12 cellular contexts compared by ENCODE assay signal in genomic region chr5:54889826-54890225, GRCh38.
A peak's percentile ranks its signal among the peaks of the same experiment; 100 is the strongest.
DNase-seq lines count a peak whose midpoint lies in the region; ATAC-seq and TF ChIP-seq lines count a peak whose summit lies in the region.
"Had no signal": no experiment of that assay in that cellular context is flagged by ENCODE, and none has a peak within 500 bp of the region (broad histone marks: within the 10 kb centered on the region; RNA-seq: fewer than 3 reads in every experiment).

No MANE protein-coding gene starts in this region.

- BruUV-seq in Calu3 (replicated peaks; lab: Mats Ljungman, UMichigan) = no TSS peak

- TF ChIP-seq EP300 in sigmoid colon (IDR thresholded peaks at IDR 0.05) = no peak

- H3K4me1 Mint-ChIP-seq in Calu3 (ENCODE audit: low read depth, unreplicated experiment) = peaks cover 19% of the 10 kb centered on the region
- peaks cover 20% of the 10 kb centered on the region for H3K4me1 Mint-ChIP-seq in chondrocyte (ENCODE audit: low read depth)

- ATAC-seq in HG03159 (IDR thresholded peaks at IDR 0.05; ENCODE audit: unreplicated experiment) = no peak

- TF ChIP-seq CTCF in Calu3 (IDR thresholded peaks at IDR 0.05; ENCODE audit: unreplicated experiment) (no peak), chondrocyte (IDR thresholded peaks at IDR 0.05) (no peak), sigmoid colon (IDR thresholded peaks at IDR 0.05) (no peak)

- no peaks in the 10 kb centered on the region for H3K79me1 ChIP-seq in mesenchymal stem cell (replicated peaks; ENCODE audit: low read length, poor library complexity, severe bottlenecking)

- H3K9me3 ChIP-seq in mesenchymal stem cell (ENCODE audit: control insufficient read depth, low read length) (no peaks in the 10 kb centered on the region), sigmoid colon (no peaks in the 10 kb centered on the region)

- intact Hi-C loops in Calu3 (cut with micrococcal nuclease; ENCODE audit: unreplicated experiment) = no loop called here
- intact Hi-C loops in sigmoid colon (cut with DNase I) = no loop called here

- no peak overlapping the region for H3K14ac ChIP-seq in mesenchymal stem cell (ENCODE audit: low read length in 2 of 2)

- H3K23ac ChIP-seq in mesenchymal stem cell (ENCODE audit: low read length in 2 of 2) = no peak overlapping the region

- H3K9me3 Mint-ChIP-seq in Calu3 (ENCODE audit: low read depth, unreplicated experiment) (no peaks in the 10 kb centered on the region), chondrocyte (ENCODE audit: low read depth) (no peaks in the 10 kb centered on the region)

- H2AK5ac ChIP-seq in mesenchymal stem cell (ENCODE audit: low read length, severe bottlenecking) = no peak overlapping the region

- WGBS in mesenchymal stem cell = 22% methylated on average over 1 of the region's 1 CpG
- WGBS in sigmoid colon, 2 donors = 42 to 60% methylated on average over 1 of the region's 1 CpG

- H3K9ac ChIP-seq in mesenchymal stem cell (ENCODE audit: low read length) = no peak overlapping the region

- CTCF ChIA-PET in Calu3 (lab: Charles Lee) = no interaction called here

- H3K18ac ChIP-seq in mesenchymal stem cell (ENCODE audit: low read depth in 1 of 2, low read length in 2 of 2) = no peak overlapping the region

- H2BK15ac ChIP-seq in mesenchymal stem cell (ENCODE audit: low read depth, poor library complexity, severe bottlenecking) = no peak overlapping the region

- H2BK12ac ChIP-seq in mesenchymal stem cell (ENCODE audit: low read length in 2 of 2) = no peak overlapping the region

- H3K36me3 ChIP-seq in mesenchymal stem cell (ENCODE audit: control insufficient read depth in 1 of 2, insufficient read depth in 2 of 2, low read depth in 1 of 2, low read length in 2 of 2) = no peaks in the 10 kb centered on the region
- H3K36me3 ChIP-seq in sigmoid colon = no peaks in the 10 kb centered on the region

- H3K4me1 ChIP-seq in mesenchymal stem cell (ENCODE audit: control insufficient read depth, insufficient read depth, low read depth, low read length) = peaks cover 7% of the 10 kb centered on the region
- no peaks in the 10 kb centered on the region for H3K4me1 ChIP-seq in sigmoid colon

- no peaks in the 10 kb centered on the region for H3K36me3 Mint-ChIP-seq in Calu3 (ENCODE audit: insufficient read depth, unreplicated experiment)
- H3K36me3 Mint-ChIP-seq in chondrocyte (ENCODE audit: low read depth) = no peaks in the 10 kb centered on the region

- H3K4me3 Mint-ChIP-seq in Calu3 (ENCODE audit: low read depth, unreplicated experiment) (no peak overlapping the region), chondrocyte (ENCODE audit: unreplicated experiment) (no peak overlapping the region)

- H3K4ac ChIP-seq in mesenchymal stem cell (ENCODE audit: low read depth in 1 of 2, low read length in 2 of 2) = no peak overlapping the region

- H2AFZ ChIP-seq in mesenchymal stem cell (ENCODE audit: low read depth, low read length) = no peak overlapping the region

- H3K27ac Mint-ChIP-seq in Calu3 (ENCODE audit: unreplicated experiment) (no peak overlapping the region), chondrocyte (ENCODE audit: unreplicated experiment) (peak overlapping the region; percentile 71)

- no peak overlapping the region for H2BK5ac ChIP-seq in mesenchymal stem cell (ENCODE audit: low read depth, low read length, poor library complexity, severe bottlenecking)

- H2BK120ac ChIP-seq in mesenchymal stem cell (ENCODE audit: low read depth, low read length) = no peak overlapping the region

- no peak for TF ChIP-seq POLR2A in sigmoid colon (IDR thresholded peaks at IDR 0.05)

- H4K8ac ChIP-seq in mesenchymal stem cell (ENCODE audit: low read length) = no peak overlapping the region

- H3K27me3 ChIP-seq in mesenchymal stem cell (ENCODE audit: control insufficient read depth in 1 of 2, insufficient read depth in 1 of 2, low read length in 2 of 2) (peaks cover 8 to 46% of the 10 kb centered on the region in 2 experiments), sigmoid colon (no peaks in the 10 kb centered on the region)

- no peak overlapping the region for H3K4me3 ChIP-seq in mesenchymal stem cell (ENCODE audit: insufficient read depth in 1 of 2, low read depth in 1 of 2, low read length in 2 of 2)
- H3K4me3 ChIP-seq in sigmoid colon = no peak overlapping the region

- H3K4me2 ChIP-seq in mesenchymal stem cell (ENCODE audit: low read length, poor library complexity, severe bottlenecking) = no peak overlapping the region

- DNase-seq in Calu3 = peak; percentile 28
- peak; percentile 9 for DNase-seq in NCI-H1048 (lab: John Stamatoyannopoulos, UW)
- no peak for DNase-seq in chondrocyte (ENCODE audit: low spot score)
- peak; percentile 53 for DNase-seq in mesenchymal stem cell
- no peak for DNase-seq in hypothalamus (lab: John Stamatoyannopoulos, UW)
- no peak for DNase-seq in stimulated activated naive CD4-positive, alpha-beta T cell (lab: John Stamatoyannopoulos, UW)
- DNase-seq in sigmoid colon = no peak
- DNase-seq: activated naive CD4-positive, alpha-beta T cell treated with Interleukin-2 at 50 U/mL for 16 hours; NCI-H187 treated with DMSO at 0.1 percent for 48 hours; posterior cingulate gyrus; stimulated activated CD4-positive, alpha-beta T cell treated with anti-CD3 and anti-CD28 coated beads, Interleukin-4, amount 100 ng/mL, for 24 hours had no signal

- H3K27me3 Mint-ChIP-seq in Calu3 (ENCODE audit: unreplicated experiment) (peaks cover 21% of the 10 kb centered on the region), chondrocyte (ENCODE audit: low read depth) (no peaks in the 10 kb centered on the region)

- no peak overlapping the region for H4K91ac ChIP-seq in mesenchymal stem cell (ENCODE audit: low read length)

- H3K27ac ChIP-seq in mesenchymal stem cell (ENCODE audit: low read length, poor library complexity, severe bottlenecking) = peak overlapping the region; percentile 77
- no peak overlapping the region for H3K27ac ChIP-seq in sigmoid colon

Comparison
In these comparisons a context has a peak if more than half of its experiments do, and no peak if none do; other contexts are left out.
1. DNase-seq: peak in Calu3 (single experiment), NCI-H1048 (single experiment) and mesenchymal stem cell (single experiment); none in chondrocyte (single experiment), hypothalamus (0 of 51), stimulated activated naive CD4-positive, alpha-beta T cell (0 of 6) and sigmoid colon (single experiment).